15 cellular contexts compared by ENCODE assay signal in genomic region chrY:19570999-19571398, GRCh38.
DNase-seq lines count a peak whose midpoint lies in the region; ATAC-seq and TF ChIP-seq lines count a peak whose summit lies in the region.
"Had no signal": no experiment of that assay in that cellular context is flagged by ENCODE, and none has a peak within 500 bp of the region (broad histone marks: within the 10 kb centered on the region; RNA-seq: fewer than 3 reads in every experiment).

No MANE protein-coding gene starts in this region.

- no peak overlapping the region for H3K27ac ChIP-seq in MM.1S (ENCODE audit: low read length)
- H3K27ac ChIP-seq: ascending aorta, heart left ventricle, ovary had no signal

- ATAC-seq in activated CD4-positive, CD25-positive, alpha-beta regulatory T cell treated with anti-CD3 and anti-CD28 coated beads, Interleukin-2, amount 50 U/mL, for 24 hours, result peak; percentile 3 to 5
- ATAC-seq in HG02610 (IDR thresholded peaks at IDR 0.05; ENCODE audit: unreplicated experiment), result peak; percentile 46
- ATAC-seq: heart left ventricle had no signal

- no peak for TF ChIP-seq CTCF in MM.1S (IDR thresholded peaks at IDR 0.05; ENCODE audit: low read length)

- H3K9me3 ChIP-seq in MM.1S (replicated peaks; ENCODE audit: insufficient read depth, low read length), result no peaks in the 10 kb centered on the region
- H3K9me3 ChIP-seq: ascending aorta, heart left ventricle, ovary had no signal

- no peaks in the 10 kb centered on the region for H3K9me2 ChIP-seq in MM.1S (replicated peaks; ENCODE audit: insufficient read depth, low read length)

- H2AFZ ChIP-seq in MM.1S (ENCODE audit: low read length), result no peak overlapping the region

- in situ Hi-C loops in KBM-7 (cut with MboI; ENCODE audit: low pct_unique_long_range_greater_than_20kb, low sequenced_read_pairs), result no loop called here

- H3K36me3 ChIP-seq in MM.1S (replicated peaks; ENCODE audit: insufficient read depth, low read length), result no peaks in the 10 kb centered on the region
- H3K36me3 ChIP-seq: ascending aorta, heart left ventricle, ovary had no signal

- H3F3A ChIP-seq in MM.1S (ENCODE audit: insufficient read depth, low read length), result no peaks in the 10 kb centered on the region

- no peak overlapping the region for H3K4me2 ChIP-seq in MM.1S (ENCODE audit: low read depth, low read length)

- H4K20me1 ChIP-seq in MM.1S (ENCODE audit: insufficient read depth, low read length), result no peaks in the 10 kb centered on the region

- H3K27me3 ChIP-seq in MM.1S (replicated peaks; ENCODE audit: insufficient read depth, low read length), result no peaks in the 10 kb centered on the region
- H3K27me3 ChIP-seq: ascending aorta, heart left ventricle, ovary had no signal

- no peaks in the 10 kb centered on the region for H3K4me1 ChIP-seq in MM.1S (ENCODE audit: low read length)
- H3K4me1 ChIP-seq: ascending aorta had no signal

- no peak overlapping the region for H3K9ac ChIP-seq in MM.1S (ENCODE audit: low read length)

- no peak for DNase-seq in activated CD4-positive, CD25-positive, alpha-beta regulatory T cell (lab: John Stamatoyannopoulos, UW)
- DNase-seq in KBM-7 (peak; percentile 16), myocyte (ENCODE audit: low read depth) (peak; percentile 20), NCI-H1694 treated with DMSO at 0.1 percent for 48 hours (lab: John Stamatoyannopoulos, UW) (no peak), DMS153 treated with DMSO at 0.1 percent for 48 hours (lab: John Stamatoyannopoulos, UW; ENCODE audit: unreplicated experiment) (no peak), MM.1S (no peak)
- DNase-seq: activated CD8-positive, alpha-beta memory T cell treated with anti-CD3 and anti-CD28 coated beads for 24 hours; heart left ventricle; NCI-H1048; NCI-H524 treated with DMSO at 0.1 percent for 48 hours; ovary; stimulated activated CD4-positive, alpha-beta T cell treated with anti-CD3 and anti-CD28 coated beads, Interleukin-1b, Interleukin-23, amount 100 ng/mL, for 48 hours had no signal

- no peak overlapping the region for H3K4me3 ChIP-seq in MM.1S (ENCODE audit: low read length)
- H3K4me3 ChIP-seq: ascending aorta, heart left ventricle, ovary had no signal

- no peaks in the 10 kb centered on the region for H3K79me2 ChIP-seq in MM.1S (ENCODE audit: low read length)

Comparison
In these comparisons a context has a peak if more than half of its experiments do, and no peak if none do; other contexts are left out.
1. DNase-seq: peak in KBM-7 (single experiment) and myocyte (single experiment); none in activated CD4-positive, CD25-positive, alpha-beta regulatory T cell (0 of 4), NCI-H1694 treated with DMSO at 0.1 percent for 48 hours (single experiment), DMS153 treated with DMSO at 0.1 percent for 48 hours (single experiment) and MM.1S (single experiment).